9 cellular contexts compared by ENCODE assay signal in genomic region chr1:23423415-23424170, GRCh38. TPM values are rescaled to one million over a fixed set of nuclear protein-coding genes. Genes with fewer than 3 reads are reported as not detected.
A peak's percentile ranks its signal among the peaks of the same experiment; 100 is the strongest.
DNase-seq lines count a peak whose midpoint lies in the region; ATAC-seq and TF ChIP-seq lines count a peak whose summit lies in the region.
"Had no signal": no experiment of that assay in that cellular context is flagged by ENCODE, and none has a peak within 500 bp of the region (broad histone marks: within the 10 kb centered on the region; RNA-seq: fewer than 3 reads in every experiment).

No MANE protein-coding gene starts in this region.

- POLR2A ChIA-PET in SK-N-SH (lab: Yijun Ruan, JAX), result interaction anchor here (0.6 kb wide), 1 partner anchor 70 kb away, joined by 3 read pairs; no protein-coding TSS in a partner anchor

- H3K4me2 ChIP-seq in SK-N-SH, result no peak overlapping the region

- H3K4me1 Mint-ChIP-seq in chondrocyte (ENCODE audit: low read depth) (peaks cover 39% of the 10 kb centered on the region), mesothelial cell of epicardium (peaks cover 22% of the 10 kb centered on the region)

- H3K9me3 ChIP-seq in SK-N-SH, result no peaks in the 10 kb centered on the region
- H3K9me3 ChIP-seq in tibial artery, result no peaks in the 10 kb centered on the region

- H3K27ac Mint-ChIP-seq in chondrocyte (ENCODE audit: unreplicated experiment), result peak overlapping the region; percentile 77
- H3K27ac Mint-ChIP-seq in mesothelial cell of epicardium, result peak overlapping the region; percentile 30

- H3K4me1 ChIP-seq in SK-N-SH (ENCODE audit: control insufficient read depth in 1 of 2, insufficient read depth in 2 of 2, low read depth in 1 of 2, low read length in 1 of 2), result peaks cover 0 to 21% of the 10 kb centered on the region in 2 experiments; a peak in 1 of 4 replicates
- H3K4me1 ChIP-seq in tibial artery, result peaks cover 0 to 25% (median 21%) of the 10 kb centered on the region in 4 donors

- peak overlapping the region in 1 of 2 experiments; percentile 3; a peak in 1 of 4 replicates for H3K27ac ChIP-seq in SK-N-SH (ENCODE audit: low read depth in 2 of 2, low read length in 1 of 2)
- peak overlapping the region; percentile 74 to 83 for H3K27ac ChIP-seq in tibial artery

- H3K79me2 ChIP-seq in SK-N-SH (ENCODE audit: insufficient read depth), result no peaks in the 10 kb centered on the region

- DNase-seq in SK-N-SH (peak; percentile 86), chondrocyte (ENCODE audit: low spot score) (no peak), mesothelial cell of epicardium (ENCODE audit: low spot score in 2 of 2, unreplicated experiment in 2 of 2) (no peak), tibial artery (no peak), NCI-H2196 treated with DMSO at 0.1 percent for 48 hours (lab: John Stamatoyannopoulos, UW; ENCODE audit: unreplicated experiment) (no peak)
- DNase-seq: DND-41 had no signal

- TF ChIP-seq CTCF in SK-N-SH (IDR thresholded peaks at IDR 0.05) (no peak), chondrocyte (IDR thresholded peaks at IDR 0.05) (no peak), mesothelial cell of epicardium (IDR thresholded peaks at IDR 0.05; ENCODE audit: unreplicated experiment) (no peak), tibial artery (IDR thresholded peaks at IDR 0.05) (no peak)

- intact Hi-C loops in tibial artery (cut with DNase I; ENCODE audit: low total_unique reads), result no loop called here

- CTCF ChIA-PET in SK-N-SH (lab: Yijun Ruan, JAX), result interaction anchor here (1.7 kb wide), 1 partner anchor 20 kb away, joined by 5 read pairs; no protein-coding TSS in a partner anchor

- no peaks in the 10 kb centered on the region for H3F3A ChIP-seq in SK-N-SH (replicated peaks; ENCODE audit: insufficient read depth)

- H2AFZ ChIP-seq in SK-N-SH (ENCODE audit: low read depth), result no peak overlapping the region

- WGBS in SK-N-SH (ENCODE audit: low lambda C conversion rate), result 86% methylated on average over 15 of the region's 36 CpGs

- no peaks in the 10 kb centered on the region for H3K9me3 Mint-ChIP-seq in chondrocyte (ENCODE audit: low read depth)
- no peaks in the 10 kb centered on the region for H3K9me3 Mint-ChIP-seq in mesothelial cell of epicardium

- H3K4me3 Mint-ChIP-seq in chondrocyte (ENCODE audit: unreplicated experiment), result peak overlapping the region; percentile 80
- peak overlapping the region; percentile 73 for H3K4me3 Mint-ChIP-seq in mesothelial cell of epicardium

- H3K4me3 ChIP-seq in SK-N-SH (ENCODE audit: low read depth in 2 of 2, low read length in 1 of 2) (no peak overlapping the region), tibial artery (peak overlapping the region; percentile 65 to 68)

- no peaks in the 10 kb centered on the region for H3K9me2 ChIP-seq in SK-N-SH

- peaks cover 9% of the 10 kb centered on the region for H3K36me3 Mint-ChIP-seq in chondrocyte (ENCODE audit: low read depth)
- H3K36me3 Mint-ChIP-seq in mesothelial cell of epicardium, result peaks cover 18% of the 10 kb centered on the region

- H4K20me1 ChIP-seq in SK-N-SH (ENCODE audit: insufficient read depth), result no peaks in the 10 kb centered on the region

- H3K27me3 ChIP-seq in SK-N-SH (ENCODE audit: insufficient read depth), result no peaks in the 10 kb centered on the region
- H3K27me3 ChIP-seq in tibial artery, result no peaks in the 10 kb centered on the region

- no peak for TF ChIP-seq RAD21 in SK-N-SH (IDR thresholded peaks at IDR 0.05; ENCODE audit: low read length)

- peaks cover 0 to 7% of the 10 kb centered on the region in 2 experiments for H3K36me3 ChIP-seq in SK-N-SH (replicated peaks in 1 of 2; ENCODE audit: control insufficient read depth in 1 of 2, insufficient read depth in 2 of 2, low read length in 1 of 2)
- peaks cover 0 to 9% (median 0%) of the 10 kb centered on the region in 3 donors for H3K36me3 ChIP-seq in tibial artery

- H3K9ac ChIP-seq in SK-N-SH, result no peak overlapping the region

- TF ChIP-seq EP300 in SK-N-SH (IDR thresholded peaks at IDR 0.05; ENCODE audit: borderline replicate concordance in 1 of 2, low read depth in 1 of 2, low read length in 1 of 2), result peak in 1 of 2 experiments; percentile 26; a peak in 1 of 4 replicates

- H3K27me3 Mint-ChIP-seq in chondrocyte (ENCODE audit: low read depth) (no peaks in the 10 kb centered on the region), mesothelial cell of epicardium (ENCODE audit: low read depth) (peaks cover 39% of the 10 kb centered on the region)

- ATAC-seq in SK-N-SH treated with all-trans-retinoic acid at 6 μM for 48 hours, result no peak
- ATAC-seq in GM21526 (IDR thresholded peaks at IDR 0.05; ENCODE audit: low FRiP score, unreplicated experiment), result no peak
- ATAC-seq in GM21515 (IDR thresholded peaks at IDR 0.05; ENCODE audit: unreplicated experiment), result no peak

TF ChIP-seq in SK-N-SH, 30 proteins besides CTCF, POLR2A, EP300 and RAD21:
- TF ChIP-seq EZH2phosphoT487 (IDR thresholded peaks at IDR 0.05; ENCODE audit: borderline replicate concordance, low read depth) (no peak), MXI1 (IDR thresholded peaks at IDR 0.05; ENCODE audit: low read depth, low read length) (peak; percentile 37; the same call in 1 of the 2 replicates), GATA2 (CRISPR knock-in tag; IDR thresholded peaks at IDR 0.05) (peak; percentile 60)

TF ChIP-seq in SK-N-SH treated with all-trans-retinoic acid at 6 μM for 48 hours, 23 proteins besides CTCF, POLR2A, EP300 and RAD21:
- TF ChIP-seq ARNTL (CRISPR knock-in tag; IDR thresholded peaks at IDR 0.05; ENCODE audit: borderline replicate concordance, low read depth) (no peak), ZNF565 (CRISPR knock-in tag; conservative IDR thresholded peaks at IDR 0.05; ENCODE audit: low read depth) (no peak), ESRRG (CRISPR knock-in tag; IDR thresholded peaks at IDR 0.05) (no peak), GLIS3 (CRISPR knock-in tag; IDR thresholded peaks at IDR 0.05) (no peak), ZFP3 (CRISPR knock-in tag; IDR thresholded peaks at IDR 0.05) (no peak), TOX (CRISPR knock-in tag; IDR thresholded peaks at IDR 0.05; ENCODE audit: borderline replicate concordance) (no peak), CSRNP3 (CRISPR knock-in tag; IDR thresholded peaks at IDR 0.05) (no peak), PPARA (CRISPR knock-in tag; IDR thresholded peaks at IDR 0.05; ENCODE audit: borderline replicate concordance) (no peak), ZNF70 (CRISPR knock-in tag; IDR thresholded peaks at IDR 0.05) (no peak), OSR1 (CRISPR knock-in tag; IDR thresholded peaks at IDR 0.05) (no peak), TSHZ2 (CRISPR knock-in tag; IDR thresholded peaks at IDR 0.05) (no peak), ZC3H10 (CRISPR knock-in tag; IDR thresholded peaks at IDR 0.05) (no peak)

RNA-seq across cellular contexts. Expression of gene TCEA3, which starts 1.0 kb away (rescaled TPM):
- polyA plus RNA-seq in SK-N-SH (2012; rRNA removed), result 1.1 and 1.2 TPM in 2 replicates
- 0.68 and 0.90 TPM in 2 replicates for polyA plus RNA-seq in SK-N-SH (2012; cell fraction: cytosol; rRNA removed)
- polyA plus RNA-seq in SK-N-SH (2012; cell fraction: nucleus; rRNA removed), result 3.9 and 4.7 TPM in 2 replicates
- total RNA-seq in chondrocyte (15.7 to 17.8 TPM (median 16.9 TPM) in 3 replicates), mesothelial cell of epicardium (8.0 to 10.0 TPM (median 9.9 TPM) in 3 replicates)

RNA-seq across cellular contexts. Expression of gene ZNF436, which starts 54.0 kb away (rescaled TPM):
- 5.0 and 6.4 TPM in 2 replicates for polyA plus RNA-seq in SK-N-SH (2012; rRNA removed)
- 6.5 and 7.1 TPM in 2 replicates for polyA plus RNA-seq in SK-N-SH (2012; cell fraction: cytosol; rRNA removed)
- polyA plus RNA-seq in SK-N-SH (2012; cell fraction: nucleus; rRNA removed), result 5.1 and 9.1 TPM in 2 replicates
- total RNA-seq in chondrocyte (17.0 to 18.6 TPM (median 17.4 TPM) in 3 replicates), mesothelial cell of epicardium (33.7 to 35.7 TPM (median 34.6 TPM) in 3 replicates)

Comparison
In these comparisons a context has a peak if more than half of its experiments do, and no peak if none do; other contexts are left out.
1. H3K4me3 ChIP-seq: peak in tibial artery (2 of 2); none in SK-N-SH (0 of 2).